Comparison of ENCODE assay signal across 8 cellular contexts in the genomic region with DNA sequence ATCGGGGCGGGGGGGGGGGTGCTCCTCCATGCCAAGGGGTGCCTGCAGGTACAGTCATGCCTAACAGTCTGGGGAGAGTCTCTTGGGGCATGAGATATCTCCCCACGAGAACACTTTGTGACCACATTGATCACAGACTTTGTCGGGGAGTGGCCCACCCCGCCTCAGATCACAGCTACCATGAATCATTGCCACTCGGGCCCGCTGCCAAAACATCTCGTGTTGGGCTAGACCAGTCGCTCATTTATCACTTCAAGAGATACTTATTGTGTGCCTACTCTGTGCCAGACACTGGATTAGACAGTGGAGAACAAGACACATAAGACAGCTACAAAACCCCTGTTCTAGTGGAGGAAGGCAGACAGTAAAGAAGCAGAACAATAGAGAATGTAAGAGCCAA.
DNase-seq lines count a peak whose midpoint lies in the region; ATAC-seq and TF ChIP-seq lines count a peak whose summit lies in the region.

No MANE protein-coding gene starts in this region.

- TF ChIP-seq EP300 in SK-N-SH (IDR thresholded peaks at IDR 0.05; ENCODE audit: borderline replicate concordance in 1 of 2, low read depth in 1 of 2, low read length in 1 of 2), result peak in 1 of 2 experiments; percentile 47; a peak in 1 of 4 replicates

- no peaks in the 10 kb centered on the region for H3K27me3 ChIP-seq in SK-N-SH (ENCODE audit: insufficient read depth)
- no peaks in the 10 kb centered on the region for H3K27me3 ChIP-seq in esophagus (ENCODE audit: control insufficient read depth in 1 of 2, insufficient read depth in 2 of 2, low read length in 2 of 2)

- WGBS in SK-N-SH (ENCODE audit: low lambda C conversion rate), result 32% methylated on average over 5 of the region's 9 CpGs
- WGBS in esophagus, 2 donors, result 34 to 36% methylated on average over 9 of the region's 9 CpGs

- no peaks in the 10 kb centered on the region for H3K79me2 ChIP-seq in SK-N-SH (ENCODE audit: insufficient read depth)

- POLR2A ChIA-PET in SK-N-SH (lab: Yijun Ruan, JAX), result no interaction called here

- CTCF ChIA-PET in SK-N-SH (lab: Yijun Ruan, JAX), result interaction anchor here (1.0 kb wide), 1 partner anchor 239 kb away, joined by 3 read pairs; the partner anchor contains the start of gene SOCS1

- no peaks in the 10 kb centered on the region for H3F3A ChIP-seq in SK-N-SH (replicated peaks; ENCODE audit: insufficient read depth)

- H3K36me3 ChIP-seq in SK-N-SH (replicated peaks in 1 of 2; ENCODE audit: control insufficient read depth in 1 of 2, insufficient read depth in 2 of 2, low read length in 1 of 2) (peaks cover 4 to 8% of the 10 kb centered on the region in 2 experiments), esophagus (ENCODE audit: control insufficient read depth in 2 of 2, insufficient read depth in 2 of 2, low read length in 1 of 2) (peaks cover 0 to 12% of the 10 kb centered on the region in 2 donors)

- H3K27ac ChIP-seq in SK-N-SH (ENCODE audit: low read depth in 2 of 2, low read length in 1 of 2), result peak overlapping the region in 1 of 2 experiments; percentile 42; a peak in 1 of 4 replicates
- peak overlapping the region; percentile 57 to 63 for H3K27ac ChIP-seq in esophagus (ENCODE audit: low read depth in 2 of 2, low read length in 1 of 2)

- DNase-seq in GM03348 (ENCODE audit: low spot score) (peak; percentile 65), SK-N-SH (no peak), NCI-H1048 (lab: John Stamatoyannopoulos, UW) (no peak), NCI-H524 (lab: John Stamatoyannopoulos, UW) (no peak)
- DNase-seq in stimulated activated CD4-positive, alpha-beta T cell treated with anti-CD3 and anti-CD28 coated beads, Interleukin-2, amount 100 ng/mL, for 24 hours, result peak; percentile 20 to 41

- no peaks in the 10 kb centered on the region for H4K20me1 ChIP-seq in SK-N-SH (ENCODE audit: insufficient read depth)

- H2AFZ ChIP-seq in SK-N-SH (ENCODE audit: low read depth), result no peak overlapping the region

- no peaks in the 10 kb centered on the region for H3K9me2 ChIP-seq in SK-N-SH

- no peak overlapping the region for H3K4me3 ChIP-seq in SK-N-SH (ENCODE audit: low read depth in 2 of 2, low read length in 1 of 2)
- H3K4me3 ChIP-seq in esophagus (ENCODE audit: low read depth in 1 of 2, low read length in 2 of 2), result no peak overlapping the region

- TF ChIP-seq RAD21 in SK-N-SH (IDR thresholded peaks at IDR 0.05; ENCODE audit: low read length), result no peak

- ATAC-seq in HG03039 (IDR thresholded peaks at IDR 0.05; ENCODE audit: unreplicated experiment) (no peak), GM19395 (IDR thresholded peaks at IDR 0.05; ENCODE audit: unreplicated experiment) (no peak)

- H3K9ac ChIP-seq in SK-N-SH, result no peak overlapping the region

- H3K4me1 ChIP-seq in SK-N-SH (ENCODE audit: control insufficient read depth in 1 of 2, insufficient read depth in 2 of 2, low read depth in 1 of 2, low read length in 1 of 2) (peaks cover 13 to 16% of the 10 kb centered on the region in 2 experiments; a peak in 2 of 4 replicates), esophagus (ENCODE audit: control insufficient read depth in 2 of 2, insufficient read depth in 2 of 2, low read length in 1 of 2) (peaks cover 0 to 3% of the 10 kb centered on the region in 2 donors)

- no peak for TF ChIP-seq CTCF in SK-N-SH (IDR thresholded peaks at IDR 0.05)

- 0 out of 2 replicates have a peak overlapping the region, but pooled peaks have one; percentile 36 for H3K4me2 ChIP-seq in SK-N-SH

- H3K9me3 ChIP-seq in SK-N-SH (no peaks in the 10 kb centered on the region), esophagus (ENCODE audit: control insufficient read depth in 2 of 2, insufficient read depth in 1 of 2, low read depth in 1 of 2, low read length in 1 of 2) (no peaks in the 10 kb centered on the region)

TF ChIP-seq in SK-N-SH, 30 proteins besides CTCF, POLR2A, EP300 and RAD21 (continues in another document):
- 0 out of 2 replicates have a peak, but pooled peaks have one; percentile 25 for TF ChIP-seq POLR2AphosphoS5 (IDR thresholded peaks at IDR 0.05; ENCODE audit: low read depth, low read length)
- no peak for TF ChIP-seq MEF2A (IDR thresholded peaks at IDR 0.05; ENCODE audit: borderline replicate concordance, low read depth)
- no peak for TF ChIP-seq TEAD4 (IDR thresholded peaks at IDR 0.05; ENCODE audit: borderline replicate concordance, insufficient read depth)
- no peak for TF ChIP-seq GABPA (IDR thresholded peaks at IDR 0.05; ENCODE audit: low read depth)
- no peak for TF ChIP-seq TAF1 (IDR thresholded peaks at IDR 0.05; ENCODE audit: borderline replicate concordance, low read depth, low read length)
- no peak for TF ChIP-seq NRF1 (IDR thresholded peaks at IDR 0.05; ENCODE audit: low read depth, low read length)
- TF ChIP-seq NFIC (IDR thresholded peaks at IDR 0.05; ENCODE audit: borderline replicate concordance), result peak; percentile 88
- no peak for TF ChIP-seq ZBTB33 (IDR thresholded peaks at IDR 0.05; ENCODE audit: borderline replicate concordance, low read depth)
- 0 out of 2 replicates have a peak, but pooled peaks have one; percentile 33 for TF ChIP-seq MAX (IDR thresholded peaks at IDR 0.05; ENCODE audit: low read depth)
- TF ChIP-seq, protein P1, sequence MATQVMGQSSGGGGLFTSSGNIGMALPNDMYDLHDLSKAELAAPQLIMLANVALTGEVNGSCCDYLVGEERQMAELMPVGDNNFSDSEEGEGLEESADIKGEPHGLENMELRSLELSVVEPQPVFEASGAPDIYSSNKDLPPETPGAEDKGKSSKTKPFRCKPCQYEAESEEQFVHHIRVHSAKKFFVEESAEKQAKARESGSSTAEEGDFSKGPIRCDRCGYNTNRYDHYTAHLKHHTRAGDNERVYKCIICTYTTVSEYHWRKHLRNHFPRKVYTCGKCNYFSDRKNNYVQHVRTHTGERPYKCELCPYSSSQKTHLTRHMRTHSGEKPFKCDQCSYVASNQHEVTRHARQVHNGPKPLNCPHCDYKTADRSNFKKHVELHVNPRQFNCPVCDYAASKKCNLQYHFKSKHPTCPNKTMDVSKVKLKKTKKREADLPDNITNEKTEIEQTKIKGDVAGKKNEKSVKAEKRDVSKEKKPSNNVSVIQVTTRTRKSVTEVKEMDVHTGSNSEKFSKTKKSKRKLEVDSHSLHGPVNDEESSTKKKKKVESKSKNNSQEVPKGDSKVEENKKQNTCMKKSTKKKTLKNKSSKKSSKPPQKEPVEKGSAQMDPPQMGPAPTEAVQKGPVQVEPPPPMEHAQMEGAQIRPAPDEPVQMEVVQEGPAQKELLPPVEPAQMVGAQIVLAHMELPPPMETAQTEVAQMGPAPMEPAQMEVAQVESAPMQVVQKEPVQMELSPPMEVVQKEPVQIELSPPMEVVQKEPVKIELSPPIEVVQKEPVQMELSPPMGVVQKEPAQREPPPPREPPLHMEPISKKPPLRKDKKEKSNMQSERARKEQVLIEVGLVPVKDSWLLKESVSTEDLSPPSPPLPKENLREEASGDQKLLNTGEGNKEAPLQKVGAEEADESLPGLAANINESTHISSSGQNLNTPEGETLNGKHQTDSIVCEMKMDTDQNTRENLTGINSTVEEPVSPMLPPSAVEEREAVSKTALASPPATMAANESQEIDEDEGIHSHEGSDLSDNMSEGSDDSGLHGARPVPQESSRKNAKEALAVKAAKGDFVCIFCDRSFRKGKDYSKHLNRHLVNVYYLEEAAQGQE (IDR thresholded peaks at IDR 0.05; ENCODE audit: low read depth, low read length), result no peak
- no peak for TF ChIP-seq GATA2 (CRISPR knock-in tag; IDR thresholded peaks at IDR 0.05)
- TF ChIP-seq IRF3 (IDR thresholded peaks at IDR 0.05; ENCODE audit: low read depth, low read length), result no peak
- TF ChIP-seq EZH2phosphoT487 (IDR thresholded peaks at IDR 0.05; ENCODE audit: borderline replicate concordance, low read depth), result no peak
- no peak for TF ChIP-seq RCOR1 (IDR thresholded peaks at IDR 0.05; ENCODE audit: low read length)
- TF ChIP-seq FOSL2 (IDR thresholded peaks at IDR 0.05; ENCODE audit: borderline replicate concordance, low read depth), result peak; percentile 54; the same call in 1 of the 2 replicates
- TF ChIP-seq USF2 (IDR thresholded peaks at IDR 0.05; ENCODE audit: borderline replicate concordance, low read depth, low read length), result no peak
- no peak for TF ChIP-seq FOXM1 (IDR thresholded peaks at IDR 0.05; ENCODE audit: low read depth)
- TF ChIP-seq RFX5 (IDR thresholded peaks at IDR 0.05; ENCODE audit: low read length), result no peak

Comparison
In these comparisons a context has a peak if more than half of its experiments do, and no peak if none do; other contexts are left out.
1. DNase-seq: peak in GM03348 (single experiment) and stimulated activated CD4-positive, alpha-beta T cell treated with anti-CD3 and anti-CD28 coated beads, Interleukin-2, amount 100 ng/mL, for 24 hours (2 of 2); none in SK-N-SH (single experiment), NCI-H1048 (single experiment) and NCI-H524 (0 of 2).